Comparison of ENCODE assay signal across 34 cellular contexts in the genomic region with DNA sequence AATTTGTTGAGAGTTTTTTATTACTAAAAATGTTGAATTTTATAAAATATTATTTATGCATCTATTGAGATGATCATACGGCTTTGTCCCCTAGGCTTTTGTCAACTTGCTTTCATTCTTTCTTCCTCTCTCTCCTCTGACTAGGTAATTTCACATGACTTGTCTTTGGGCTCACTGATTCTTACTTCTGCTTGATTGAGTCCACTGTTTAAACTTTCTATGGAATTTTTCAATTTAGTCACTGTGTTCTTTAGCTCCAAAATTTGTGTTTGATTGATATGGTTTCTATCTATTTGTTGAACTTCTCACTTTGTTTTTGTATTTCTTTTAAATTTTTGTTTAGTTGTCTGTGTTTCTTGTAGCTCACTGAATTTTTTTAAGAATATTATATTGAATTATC.
"Had no signal": no experiment of that assay in that cellular context is flagged by ENCODE, and none has a peak within 500 bp of the region (broad histone marks: within the 10 kb centered on the region; RNA-seq: fewer than 3 reads in every experiment).

No MANE protein-coding gene starts in this region.

- H3K4me3 ChIP-seq: MG63 had no signal

- H3K9me3 ChIP-seq: MG63 had no signal

- H3K27me3 ChIP-seq: MG63 had no signal

- H3K36me3 ChIP-seq: MG63 had no signal

- DNase-seq: Karpas-422, Kasumi-1, MG63, MM.1S, MV-4-11, NCI-H1048, NCI-H1092, NCI-H1092 treated with DMSO at 0.1 percent for 48 hours, NCI-H1105, NCI-H1105 treated with DMSO at 0.1 percent for 48 hours, NCI-H1417, NCI-H1417 treated with DMSO at 0.1 percent for 48 hours, NCI-H1436, NCI-H1436 treated with DMSO at 0.1 percent for 48 hours, NCI-H146, NCI-H1694, NCI-H1694 treated with DMSO at 0.1 percent for 48 hours, NCI-H187, NCI-H187 treated with DMSO at 0.1 percent for 48 hours, NCI-H1930, NCI-H2029, NCI-H2029 treated with DMSO at 0.1 percent for 48 hours, NCI-H2081, NCI-H2081 treated with DMSO at 0.1 percent for 48 hours, NCI-H2107, NCI-H2171, NCI-H2171 treated with DMSO at 0.1 percent for 48 hours, NCI-H2227 treated with DMSO at 0.1 percent for 48 hours, NCI-H226, NCI-H345, NCI-H446, NCI-H446 treated with DMSO at 0.1 percent for 48 hours, NCI-H510A, NCI-H510A treated with DMSO at 0.1 percent for 48 hours had no signal
